15 cellular contexts compared by ENCODE assay signal in genomic region chr17:75763269-75763607, GRCh38. TPM values are rescaled to one million over a fixed set of nuclear protein-coding genes. Genes with fewer than 3 reads are reported as not detected.
DNase-seq lines count a peak whose midpoint lies in the region; ATAC-seq and TF ChIP-seq lines count a peak whose summit lies in the region.
"Had no signal": no experiment of that assay in that cellular context is flagged by ENCODE, and none has a peak within 500 bp of the region (broad histone marks: within the 10 kb centered on the region; RNA-seq: fewer than 3 reads in every experiment).

No MANE protein-coding gene starts in this region.

- no peaks in the 10 kb centered on the region for H3K9me3 ChIP-seq in BLaER1
- no peaks in the 10 kb centered on the region for H3K9me3 ChIP-seq in CD4-positive, alpha-beta T cell (ENCODE audit: control insufficient read depth, low read length)

- ATAC-seq in CD4-positive, alpha-beta T cell (ENCODE audit: poor library complexity): no peak
- no peak for ATAC-seq in naive B cell (ENCODE audit: low read depth in 2 of 2)
- no peak for ATAC-seq in HG02973 (IDR thresholded peaks at IDR 0.05; ENCODE audit: unreplicated experiment)

- H3K9me3 Mint-ChIP-seq in CD4-positive, alpha-beta T cell: no peaks in the 10 kb centered on the region
- H3K9me3 Mint-ChIP-seq in activated CD4-positive, alpha-beta memory T cell treated with anti-CD3 and anti-CD28 coated beads, Interleukin-2, amount 10 ng/mL, durations not matched to agents 7 days and 5 days: no peaks in the 10 kb centered on the region
- no peaks in the 10 kb centered on the region for H3K9me3 Mint-ChIP-seq in naive B cell
- H3K9me3 Mint-ChIP-seq: activated naive CD4-positive, alpha-beta T cell treated with anti-CD3 and anti-CD28 coated beads, Interleukin-2, amount 50 U/mL, for 24 hours; CD14-positive monocyte had no signal

- peak overlapping the region; percentile 42 for H3K4me3 Mint-ChIP-seq in CD4-positive, alpha-beta T cell
- H3K4me3 Mint-ChIP-seq in activated CD4-positive, alpha-beta memory T cell treated with anti-CD3 and anti-CD28 coated beads, Interleukin-2, amount 10 ng/mL, durations not matched to agents 7 days and 5 days: peak overlapping the region; percentile 24
- peak overlapping the region in 7 of 8 donors; percentile 22 to 83 (median 61) for H3K4me3 Mint-ChIP-seq in naive B cell

- POLR2A ChIA-PET in CD4-positive, alpha-beta T cell (lab: Charles Lee): interaction anchor here (4.0 to 8.0 kb wide), 2 partner anchors 13 to 21 kb away, joined by 55 to 246 read pairs; partner anchors contain the start of gene UNK
- POLR2A ChIA-PET in activated CD4-positive, alpha-beta memory T cell treated with anti-CD3 and anti-CD28 coated beads, Interleukin-2, amount 10 ng/mL, durations not matched to agents 7 days and 5 days (lab: Charles Lee): interaction anchor here (1.5 to 7.9 kb wide), 6 partner anchors 10 to 97 kb away, joined by 3 to 214 read pairs (median 20); partner anchors contain the start of genes RECQL5, UNK and WBP2

- H3K27me3 Mint-ChIP-seq in CD4-positive, alpha-beta T cell: no peaks in the 10 kb centered on the region
- peaks cover 4% of the 10 kb centered on the region for H3K27me3 Mint-ChIP-seq in activated CD4-positive, alpha-beta memory T cell treated with anti-CD3 and anti-CD28 coated beads, Interleukin-2, amount 10 ng/mL, durations not matched to agents 7 days and 5 days
- H3K27me3 Mint-ChIP-seq in naive B cell: no peaks in the 10 kb centered on the region
- H3K27me3 Mint-ChIP-seq: activated naive CD4-positive, alpha-beta T cell treated with anti-CD3 and anti-CD28 coated beads, Interleukin-2, amount 50 U/mL, for 24 hours had no signal

- peaks cover 16% of the 10 kb centered on the region for H3K4me1 Mint-ChIP-seq in CD4-positive, alpha-beta T cell (ENCODE audit: low read depth)
- peaks cover 19% of the 10 kb centered on the region for H3K4me1 Mint-ChIP-seq in activated CD4-positive, alpha-beta memory T cell treated with anti-CD3 and anti-CD28 coated beads, Interleukin-2, amount 10 ng/mL, durations not matched to agents 7 days and 5 days
- H3K4me1 Mint-ChIP-seq in naive B cell: peaks cover 9 to 23% (median 13%) of the 10 kb centered on the region in 3 donors

- H3K27ac ChIP-seq in BLaER1: peak overlapping the region; percentile 88; the same call in 1 of the 2 replicates
- no peak overlapping the region for H3K27ac ChIP-seq in CD4-positive, alpha-beta T cell (ENCODE audit: low read depth, low read length)
- H3K27ac ChIP-seq: brain microvascular endothelial cell had no signal

- intact Hi-C loops in CD4-positive, alpha-beta T cell (cut with DNase I, micrococcal nuclease): loop anchor here in 1 of 2 experiments (5.0 kb wide), 2 partner anchors 139 to 244 kb away; partner anchors contain the start of gene MRPL38

- no peaks in the 10 kb centered on the region for H3K27me3 ChIP-seq in BLaER1
- H3K27me3 ChIP-seq in CD4-positive, alpha-beta T cell (ENCODE audit: control insufficient read depth, insufficient read depth, low read length): no peaks in the 10 kb centered on the region
- H3K27me3 ChIP-seq: brain microvascular endothelial cell had no signal

- H3K9ac ChIP-seq in BLaER1: peak overlapping the region; percentile 86

- H3K27ac Mint-ChIP-seq in CD4-positive, alpha-beta T cell: no peak overlapping the region
- H3K27ac Mint-ChIP-seq in activated CD4-positive, alpha-beta memory T cell treated with anti-CD3 and anti-CD28 coated beads, Interleukin-2, amount 10 ng/mL, durations not matched to agents 7 days and 5 days: no peak overlapping the region
- H3K27ac Mint-ChIP-seq in naive B cell: peak overlapping the region in 3 of 6 donors; percentile 63 to 68 (median 67)
- H3K27ac Mint-ChIP-seq: activated naive CD4-positive, alpha-beta T cell treated with anti-CD3 and anti-CD28 coated beads, Interleukin-2, amount 50 U/mL, for 24 hours had no signal

- H3K4me2 ChIP-seq in BLaER1: peak overlapping the region; percentile 100

- no peak for DNase-seq in CD4-positive, alpha-beta T cell
- DNase-seq in activated CD4-positive, alpha-beta memory T cell treated with anti-CD3 and anti-CD28 coated beads, Interleukin-2, amount 10 ng/mL, durations not matched to agents 7 days and 5 days: no peak
- DNase-seq in naive B cell (no peak), cerebellum (ENCODE audit: low spot score) (no peak), RKO (ENCODE audit: low spot score) (no peak)
- DNase-seq: brain microvascular endothelial cell; head of caudate nucleus; NCI-H1092; NCI-H774; stimulated activated CD4-positive, alpha-beta T cell treated with anti-CD3 and anti-CD28 coated beads, Interleukin-2, amount 100 ng/mL, for 48 hours; stimulated activated CD8-positive, alpha-beta memory T cell treated with anti-CD3 and anti-CD28 coated beads, Interleukin-4, amount 100 ng/mL, for 48 hours had no signal

- H3K36me3 ChIP-seq in BLaER1: peaks cover 14% of the 10 kb centered on the region; the same call in 1 of the 2 replicates
- H3K36me3 ChIP-seq: brain microvascular endothelial cell had no signal

- H3K4me3 ChIP-seq in BLaER1: no peak overlapping the region

- TF ChIP-seq CTCF in CD4-positive, alpha-beta T cell (IDR thresholded peaks at IDR 0.05): no peak

- CTCF ChIA-PET in CD4-positive, alpha-beta T cell (lab: Charles Lee): interaction anchor here (1.5 to 5.5 kb wide), 3 partner anchors 9 to 67 kb away, joined by 3 to 47 read pairs (median 16); no protein-coding TSS in a partner anchor
- CTCF ChIA-PET in activated CD4-positive, alpha-beta memory T cell treated with anti-CD3 and anti-CD28 coated beads, Interleukin-2, amount 10 ng/mL, durations not matched to agents 7 days and 5 days (lab: Charles Lee): interaction anchor here (0.6 to 5.7 kb wide), 4 partner anchors 10 to 502 kb away, joined by 3 to 92 read pairs (median 34); no protein-coding TSS in a partner anchor

- H4K20me1 ChIP-seq in BLaER1: no peaks in the 10 kb centered on the region

- peaks cover 36% of the 10 kb centered on the region for H3K4me1 ChIP-seq in BLaER1

- H3K36me3 Mint-ChIP-seq in CD4-positive, alpha-beta T cell (ENCODE audit: low read depth): no peaks in the 10 kb centered on the region
- H3K36me3 Mint-ChIP-seq in activated CD4-positive, alpha-beta memory T cell treated with anti-CD3 and anti-CD28 coated beads, Interleukin-2, amount 10 ng/mL, durations not matched to agents 7 days and 5 days (ENCODE audit: low read depth): no peaks in the 10 kb centered on the region
- no peaks in the 10 kb centered on the region for H3K36me3 Mint-ChIP-seq in naive B cell
- H3K36me3 Mint-ChIP-seq: activated naive CD4-positive, alpha-beta T cell treated with anti-CD3 and anti-CD28 coated beads, Interleukin-2, amount 50 U/mL, for 24 hours had no signal

RNA-seq across cellular contexts. Expression of gene GALK1, which starts 1.8 kb away (rescaled TPM):
- total RNA-seq in CD4-positive, alpha-beta T cell: 1 to 10 TPM; 5.9 to 6.0 TPM
- 10 to 100 TPM; 40.0 to 40.6 TPM for total RNA-seq in activated CD4-positive, alpha-beta memory T cell treated with anti-CD3 and anti-CD28 coated beads, Interleukin-2, amount 10 ng/mL, durations not matched to agents 7 days and 5 days
- polyA plus RNA-seq in naive B cell (ENCODE audit: low read depth in 6 of 6): 10 to 100 TPM in 4 of 6 donors, 1 to 10 TPM in 2; 8.3 to 21.9 (median 14.6) TPM
- 6.8 TPM for total RNA-seq in cerebellum

RNA-seq across cellular contexts. Expression of gene UNK, which starts 21.4 kb away (rescaled TPM):
- 10 to 100 TPM; 33.7 to 36.1 TPM for total RNA-seq in CD4-positive, alpha-beta T cell
- total RNA-seq in activated CD4-positive, alpha-beta memory T cell treated with anti-CD3 and anti-CD28 coated beads, Interleukin-2, amount 10 ng/mL, durations not matched to agents 7 days and 5 days: 10 to 100 TPM; 26.1 TPM
- polyA plus RNA-seq in naive B cell (ENCODE audit: low read depth in 6 of 6): 10 to 100 TPM; 31.1 to 50.1 (median 37.7) TPM
- 72.0 TPM for total RNA-seq in cerebellum

RNA-seq across cellular contexts. Expression of gene ITGB4, which starts 42.0 kb away (rescaled TPM):
- 1 to 10 TPM in 1 of 2 experiments, under 1 TPM in 1; 0.81 to 1.3 TPM for total RNA-seq in CD4-positive, alpha-beta T cell
- total RNA-seq in activated CD4-positive, alpha-beta memory T cell treated with anti-CD3 and anti-CD28 coated beads, Interleukin-2, amount 10 ng/mL, durations not matched to agents 7 days and 5 days: under 1 TPM; 0.43 to 0.68 TPM
- 1 to 10 TPM in 2 of 6 donors, under 1 TPM in 2, not detected in 2; 0.67 to 1.6 (median 1.1) TPM for polyA plus RNA-seq in naive B cell (ENCODE audit: low read depth in 6 of 6)
- 2.1 TPM for total RNA-seq in cerebellum
